Comparison of ENCODE assay signal across 23 cellular contexts in the genomic region with DNA sequence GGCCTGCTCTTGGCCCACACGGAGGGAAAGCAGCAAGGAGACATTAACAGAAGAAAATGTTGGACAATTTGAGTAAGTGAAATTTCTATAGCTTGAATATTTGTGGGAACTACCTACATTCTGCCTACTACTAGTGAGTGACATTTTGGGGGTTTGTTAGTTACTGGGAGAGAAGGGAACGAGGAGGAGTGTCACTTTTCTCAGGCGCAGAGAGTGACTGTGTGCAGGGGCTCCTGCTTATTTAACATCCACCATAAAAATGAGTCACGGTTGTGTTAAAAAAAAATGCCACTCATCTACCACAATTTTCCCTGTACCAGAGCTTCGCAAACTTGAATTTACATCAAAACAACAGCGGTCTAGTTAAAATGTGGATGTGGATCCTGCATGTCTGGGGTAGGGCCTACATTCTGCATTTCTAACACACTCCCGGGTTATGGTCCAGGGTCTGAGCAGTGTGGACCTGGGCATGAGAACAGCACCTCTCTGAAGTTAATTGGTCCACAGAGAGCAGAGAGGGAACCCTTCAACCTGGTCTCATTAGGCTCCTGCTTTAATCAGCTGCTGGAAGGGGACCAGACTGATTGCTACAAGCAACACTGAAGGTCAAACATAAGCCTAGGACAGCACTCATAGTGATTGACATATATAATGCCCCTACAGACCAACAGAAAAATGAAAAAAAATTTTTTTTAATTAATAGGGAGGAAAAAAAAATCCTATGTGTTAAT.
"Had no signal": no experiment of that assay in that cellular context is flagged by ENCODE, and none has a peak within 500 bp of the region (broad histone marks: within the 10 kb centered on the region; RNA-seq: fewer than 3 reads in every experiment).

No MANE protein-coding gene starts in this region.

- ATAC-seq: left lobe of liver; naive thymus-derived CD8-positive, alpha-beta T cell had no signal

- H3K27ac ChIP-seq: coronary artery, epithelial cell of prostate, heart right ventricle, suprapubic skin, tibial nerve had no signal

- H3K9me3 Mint-ChIP-seq: activated CD4-positive, alpha-beta memory T cell treated with anti-CD3 and anti-CD28 coated beads for 36 hours; activated naive CD4-positive, alpha-beta T cell treated with anti-CD3 and anti-CD28 coated beads, Interleukin-2, amount 10 ng/mL, durations not matched to agents 7 days and 5 days; naive thymus-derived CD8-positive, alpha-beta T cell; stimulated activated naive CD8-positive, alpha-beta T cell treated with anti-CD3 and anti-CD28 coated beads, Interleukin-15, Interleukin-2, amounts not matched to agents 100 ng/mL and 50 ng/mL, for 24 hours; T-helper 1 cell treated with Interleukin-12 subunit alpha and Interleukin-12 subunit beta and Interleukin-4 antibody, amounts not matched to agents 30 μg/mL and 1 μg/mL, for 36 hours had no signal

- FAIRE-seq: bronchial epithelial cell had no signal

- H3K4me3 ChIP-seq: coronary artery, heart right ventricle, lung, suprapubic skin, tibial nerve had no signal

- H3K4me1 ChIP-seq: suprapubic skin had no signal

- H3K27ac Mint-ChIP-seq: activated CD4-positive, alpha-beta memory T cell treated with anti-CD3 and anti-CD28 coated beads for 36 hours; activated naive CD4-positive, alpha-beta T cell treated with anti-CD3 and anti-CD28 coated beads, Interleukin-2, amount 10 ng/mL, durations not matched to agents 7 days and 5 days; stimulated activated naive CD8-positive, alpha-beta T cell treated with anti-CD3 and anti-CD28 coated beads, Interleukin-15, Interleukin-2, amounts not matched to agents 100 ng/mL and 50 ng/mL, for 24 hours; T-helper 1 cell treated with Interleukin-12 subunit alpha and Interleukin-12 subunit beta and Interleukin-4 antibody, amounts not matched to agents 30 μg/mL and 1 μg/mL, for 36 hours had no signal

- H3K27me3 ChIP-seq: heart right ventricle, suprapubic skin, tibial nerve had no signal

- H3K36me3 Mint-ChIP-seq: activated CD4-positive, alpha-beta memory T cell treated with anti-CD3 and anti-CD28 coated beads for 36 hours; activated naive CD4-positive, alpha-beta T cell treated with anti-CD3 and anti-CD28 coated beads, Interleukin-2, amount 10 ng/mL, durations not matched to agents 7 days and 5 days; naive thymus-derived CD8-positive, alpha-beta T cell had no signal

- H3K4me3 Mint-ChIP-seq: activated CD4-positive, alpha-beta memory T cell treated with anti-CD3 and anti-CD28 coated beads for 36 hours; activated naive CD4-positive, alpha-beta T cell treated with anti-CD3 and anti-CD28 coated beads, Interleukin-2, amount 10 ng/mL, durations not matched to agents 7 days and 5 days; naive thymus-derived CD8-positive, alpha-beta T cell; stimulated activated naive CD8-positive, alpha-beta T cell treated with anti-CD3 and anti-CD28 coated beads, Interleukin-15, Interleukin-2, amounts not matched to agents 100 ng/mL and 50 ng/mL, for 24 hours; T-helper 1 cell treated with Interleukin-12 subunit alpha and Interleukin-12 subunit beta and Interleukin-4 antibody, amounts not matched to agents 30 μg/mL and 1 μg/mL, for 36 hours had no signal

- H3K36me3 ChIP-seq: suprapubic skin, tibial nerve had no signal

- H3K27me3 Mint-ChIP-seq: stimulated activated naive CD8-positive, alpha-beta T cell treated with anti-CD3 and anti-CD28 coated beads, Interleukin-15, Interleukin-2, amounts not matched to agents 100 ng/mL and 50 ng/mL, for 24 hours had no signal

- DNase-seq: activated CD4-positive, alpha-beta memory T cell treated with anti-CD3 and anti-CD28 coated beads for 36 hours; activated CD4-positive, alpha-beta T cell treated with anti-CD3 and anti-CD28 coated beads for 4 hours; activated CD4-positive, CD25-positive, alpha-beta regulatory T cell; activated effector memory CD4-positive, alpha-beta T cell treated with Interleukin-2 at 50 U/mL for 16 hours; activated naive CD4-positive, alpha-beta T cell treated with anti-CD3 and anti-CD28 coated beads, Interleukin-2, amount 10 ng/mL, durations not matched to agents 7 days and 5 days; activated T-cell treated with anti-CD3 and anti-CD28 coated beads, Interleukin-2, amount 50 U/mL, for 48 hours; cerebellar nuclear complex; heart right ventricle; kidney; naive thymus-derived CD8-positive, alpha-beta T cell; posterior cingulate gyrus; retina; stimulated activated CD4-positive, alpha-beta T cell treated with anti-CD3 and anti-CD28 coated beads, Interleukin-4, amount 100 ng/mL, for 24 hours; T1000 had no signal

- H3K9me3 ChIP-seq: heart right ventricle, suprapubic skin, tibial nerve had no signal
